13 cellular contexts compared by ENCODE assay signal in the genomic region with DNA sequence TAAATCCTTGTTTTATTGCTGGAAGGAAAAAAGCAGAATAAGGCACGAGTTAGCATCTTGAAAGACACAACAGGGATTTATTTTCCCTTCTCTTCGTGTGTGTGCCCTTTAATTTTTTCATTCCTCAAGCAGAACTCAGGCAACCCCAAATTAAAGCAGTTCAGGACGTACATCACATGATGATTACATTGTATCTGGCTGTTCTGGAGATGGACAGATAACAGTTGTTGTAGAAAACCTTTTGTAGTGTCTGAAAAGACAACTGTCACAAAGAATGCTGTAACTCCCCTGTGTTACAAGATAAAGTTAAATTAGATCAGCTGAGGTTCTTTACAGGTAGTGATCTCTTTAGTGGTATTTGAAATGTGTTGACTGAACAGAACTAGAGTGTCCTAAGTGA. TPM values are rescaled to one million over a fixed set of nuclear protein-coding genes. Genes with fewer than 3 reads are reported as not detected.
A peak's percentile ranks its signal among the peaks of the same experiment; 100 is the strongest.
DNase-seq lines count a peak whose midpoint lies in the region; ATAC-seq and TF ChIP-seq lines count a peak whose summit lies in the region.
"Had no signal": no experiment of that assay in that cellular context is flagged by ENCODE, and none has a peak within 500 bp of the region (broad histone marks: within the 10 kb centered on the region; RNA-seq: fewer than 3 reads in every experiment).

No MANE protein-coding gene starts in this region.

- WGBS in prostate gland = 10% methylated on average over 3 of the region's 3 CpGs
- WGBS in suprapubic skin = 57% methylated on average over 3 of the region's 3 CpGs

- CTCF ChIA-PET in activated CD8-positive, alpha-beta T cell treated with anti-CD3 and anti-CD28 coated beads, Interleukin-2, amount 10 ng/mL, durations not matched to agents 7 days and 5 days (lab: Charles Lee) = no interaction called here

- TF ChIP-seq POLR2A in prostate gland (IDR thresholded peaks at IDR 0.05) = no peak
- no peak for TF ChIP-seq POLR2A in suprapubic skin (IDR thresholded peaks at IDR 0.05)

- no peak for TF ChIP-seq CTCF in left lung (IDR thresholded peaks at IDR 0.05)
- TF ChIP-seq CTCF in prostate gland (IDR thresholded peaks at IDR 0.05) = no peak
- no peak for TF ChIP-seq CTCF in suprapubic skin (IDR thresholded peaks at IDR 0.05)

- H3K9me3 Mint-ChIP-seq in activated CD8-positive, alpha-beta T cell treated with anti-CD3 and anti-CD28 coated beads, Interleukin-2, amount 10 ng/mL, durations not matched to agents 7 days and 5 days (ENCODE audit: insufficient read depth) = no peaks in the 10 kb centered on the region
- H3K9me3 Mint-ChIP-seq: H9 had no signal

- no peaks in the 10 kb centered on the region for H3K27me3 ChIP-seq in left lung
- no peaks in the 10 kb centered on the region for H3K27me3 ChIP-seq in prostate gland (replicated peaks; ENCODE audit: insufficient read depth)
- no peaks in the 10 kb centered on the region for H3K27me3 ChIP-seq in suprapubic skin

- POLR2A ChIA-PET in activated CD8-positive, alpha-beta T cell treated with anti-CD3 and anti-CD28 coated beads, Interleukin-2, amount 10 ng/mL, durations not matched to agents 7 days and 5 days (lab: Charles Lee) = no interaction called here

- peak; percentile 41 for ATAC-seq in left lung
- no peak for ATAC-seq in activated CD8-positive, alpha-beta T cell treated with anti-CD3 and anti-CD28 coated beads, Interleukin-2, amount 10 ng/mL, durations not matched to agents 7 days and 5 days

- H3K27ac ChIP-seq in SK-N-MC (no peak overlapping the region), left lung (no peak overlapping the region), prostate gland (peak overlapping the region; percentile 7 to 24), suprapubic skin (no peak overlapping the region)

- no peak overlapping the region for H3K4me3 Mint-ChIP-seq in activated CD8-positive, alpha-beta T cell treated with anti-CD3 and anti-CD28 coated beads, Interleukin-2, amount 10 ng/mL, durations not matched to agents 7 days and 5 days
- H3K4me3 Mint-ChIP-seq: H9 had no signal

- DNase-seq in NCI-H146 (lab: John Stamatoyannopoulos, UW) (peak; percentile 12), SK-N-MC (ENCODE audit: low read depth, low spot score) (no peak), left lung (no peak), prostate gland (ENCODE audit: low spot score) (no peak), suprapubic skin (ENCODE audit: low spot score in 2 of 2) (no peak), NCI-H226 (no peak), 8988T (no peak)
- DNase-seq in activated CD8-positive, alpha-beta T cell treated with anti-CD3 and anti-CD28 coated beads, Interleukin-2, amount 10 ng/mL, durations not matched to agents 7 days and 5 days = no peak
- DNase-seq: DMS 273 treated with DMSO at 0.1 percent for 48 hours, H9, Karpas-422, NCI-H446 treated with DMSO at 0.1 percent for 48 hours, SIG-M5 had no signal

- H3K27me3 Mint-ChIP-seq in activated CD8-positive, alpha-beta T cell treated with anti-CD3 and anti-CD28 coated beads, Interleukin-2, amount 10 ng/mL, durations not matched to agents 7 days and 5 days (ENCODE audit: low read depth) = no peaks in the 10 kb centered on the region

- TF ChIP-seq EP300 in suprapubic skin (IDR thresholded peaks at IDR 0.05) = no peak

- no peaks in the 10 kb centered on the region for H3K36me3 Mint-ChIP-seq in activated CD8-positive, alpha-beta T cell treated with anti-CD3 and anti-CD28 coated beads, Interleukin-2, amount 10 ng/mL, durations not matched to agents 7 days and 5 days (ENCODE audit: low read depth)

- H3K36me3 ChIP-seq in SK-N-MC (ENCODE audit: insufficient read depth, low read length) (no peaks in the 10 kb centered on the region), left lung (no peaks in the 10 kb centered on the region), prostate gland (no peaks in the 10 kb centered on the region), suprapubic skin (no peaks in the 10 kb centered on the region)

- H3K4me1 ChIP-seq in left lung = peaks cover 9 to 19% of the 10 kb centered on the region in 2 donors
- peaks cover 2% of the 10 kb centered on the region for H3K4me1 ChIP-seq in prostate gland (replicated peaks)
- H3K4me1 ChIP-seq in suprapubic skin = no peaks in the 10 kb centered on the region

- H3K9ac ChIP-seq in SK-N-MC (ENCODE audit: insufficient read length) = no peak overlapping the region

- H3K27ac Mint-ChIP-seq in activated CD8-positive, alpha-beta T cell treated with anti-CD3 and anti-CD28 coated beads, Interleukin-2, amount 10 ng/mL, durations not matched to agents 7 days and 5 days = no peak overlapping the region
- H3K27ac Mint-ChIP-seq: H9 had no signal

- no peaks in the 10 kb centered on the region for H3K9me3 ChIP-seq in SK-N-MC (ENCODE audit: low read depth, low read length)
- no peaks in the 10 kb centered on the region for H3K9me3 ChIP-seq in left lung
- no peaks in the 10 kb centered on the region for H3K9me3 ChIP-seq in prostate gland
- no peaks in the 10 kb centered on the region for H3K9me3 ChIP-seq in suprapubic skin

- no peaks in the 10 kb centered on the region for H3K4me1 Mint-ChIP-seq in activated CD8-positive, alpha-beta T cell treated with anti-CD3 and anti-CD28 coated beads, Interleukin-2, amount 10 ng/mL, durations not matched to agents 7 days and 5 days (ENCODE audit: low read depth)

- intact Hi-C loops in left lung (cut with DNase I) = no loop called here
- intact Hi-C loops in prostate gland (cut with DNase I) = no loop called here

- H3K4me3 ChIP-seq in SK-N-MC (peak overlapping the region; percentile 2; the same call in 1 of the 2 replicates), left lung (no peak overlapping the region), prostate gland (no peak overlapping the region), suprapubic skin (no peak overlapping the region)

RNA-seq across cellular contexts. Expression of a gene that starts 58.4 kb away (rescaled TPM):
- total RNA-seq in left lung (10 to 100 TPM; 17.2 to 39.0 TPM), prostate gland (10 to 100 TPM; 19.0 to 30.7 TPM), suprapubic skin (10 to 100 TPM; 16.7 to 21.1 (median 18.9) TPM)
- total RNA-seq in activated CD8-positive, alpha-beta T cell treated with anti-CD3 and anti-CD28 coated beads, Interleukin-2, amount 10 ng/mL, durations not matched to agents 7 days and 5 days = 1 to 10 TPM; 1.3 to 1.9 TPM

Comparison
In these comparisons a context has a peak if more than half of its experiments do, and no peak if none do; other contexts are left out.
1. H3K27ac ChIP-seq: peak in prostate gland (2 of 2); none in SK-N-MC (single experiment), left lung (0 of 2) and suprapubic skin (single experiment).
2. RNA of a gene that starts 58.4 kb away (total RNA-seq): 17.2 to 39.0 TPM in left lung, 19.0 to 30.7 TPM in prostate gland and 16.7 to 21.1 TPM in suprapubic skin; 1.3 to 1.9 TPM in activated CD8-positive, alpha-beta T cell treated with anti-CD3 and anti-CD28 coated beads, Interleukin-2, amount 10 ng/mL, durations not matched to agents 7 days and 5 days; every median in the first group is over 4 times any median in the second.